In the genomic region with DNA sequence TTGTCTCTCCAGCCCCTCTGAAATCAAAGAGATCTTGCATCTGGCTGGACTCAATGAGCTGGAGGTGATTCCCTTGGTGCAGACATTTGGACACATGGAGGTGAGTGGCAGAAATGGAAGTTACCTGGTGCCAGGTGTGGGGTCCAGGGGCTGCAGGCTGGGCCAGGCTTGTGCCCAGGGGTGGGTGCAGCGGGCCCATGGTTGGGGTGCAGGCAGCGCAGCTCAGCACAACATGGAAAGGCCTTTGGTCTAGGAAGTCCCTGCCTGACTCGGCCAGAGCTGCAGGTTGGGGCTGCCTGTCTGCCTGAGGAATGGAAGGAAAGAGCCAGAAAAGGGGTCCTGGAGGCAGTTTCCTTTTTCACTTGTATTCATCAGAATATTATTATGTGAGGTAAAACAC, we compare ENCODE assay signal across 1 cellular context.
TF ChIP-seq lines count a peak whose summit lies in the region.

No MANE protein-coding gene starts in this region.

TF ChIP-seq in K562, 482 proteins besides CTCF, POLR2A, EP300 and RAD21:
- TF ChIP-seq ZNF146 (CRISPR knock-in tag; IDR thresholded peaks at IDR 0.05; ENCODE audit: unreplicated experiment) (no peak), FOXJ3 (CRISPR knock-in tag; IDR thresholded peaks at IDR 0.05) (no peak), POLR2G (IDR thresholded peaks at IDR 0.05; ENCODE audit: low read depth, low read length) (peak; percentile 45; the same call in 1 of the 2 replicates), BHLHE40 (IDR thresholded peaks at IDR 0.05; ENCODE audit: low read length) (peak; percentile 22; the same call in 1 of the 2 replicates)
